ENCODE assay signal across 10 cellular contexts in the genomic region with DNA sequence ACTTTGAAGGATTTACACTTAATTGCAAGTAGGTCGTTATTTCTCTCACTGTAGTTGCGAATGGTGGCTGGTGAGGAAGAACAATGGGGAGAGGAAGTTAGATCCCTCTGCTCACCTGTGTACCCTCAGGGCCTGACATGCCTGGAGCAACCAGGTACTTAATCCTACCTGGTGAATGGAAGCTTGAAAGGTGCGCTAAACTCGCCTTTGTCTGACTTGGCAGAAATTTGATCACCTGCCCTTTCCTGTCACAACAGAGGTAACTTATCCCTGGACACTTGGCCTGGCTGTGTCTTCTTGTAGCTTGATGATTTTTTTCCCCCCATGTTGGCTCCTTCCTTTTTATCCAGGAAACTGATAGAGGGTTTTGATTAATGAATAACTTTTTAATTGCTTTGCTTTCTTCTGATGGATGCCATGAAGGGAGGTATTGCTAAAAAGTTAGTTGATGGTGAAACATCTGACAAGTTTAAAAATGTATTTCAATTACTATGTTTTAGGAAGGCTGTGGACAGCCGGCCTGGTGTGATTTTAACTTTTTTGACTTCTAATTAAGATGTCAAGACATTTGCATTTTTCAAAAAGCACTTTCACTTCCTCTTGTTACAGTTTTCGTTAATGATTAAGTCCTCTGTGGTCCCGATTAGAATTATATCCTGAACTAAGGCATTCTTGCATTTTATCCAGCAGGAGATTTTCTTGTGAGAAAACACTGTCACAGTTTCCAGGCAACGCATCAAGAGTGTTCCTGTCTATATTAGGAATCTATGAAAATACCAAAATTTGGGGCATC. TPM values are rescaled to one million over a fixed set of nuclear protein-coding genes. Genes with fewer than 3 reads are reported as not detected.
DNase-seq lines count a peak whose midpoint lies in the region; ATAC-seq lines count a peak whose summit lies in the region.
"Had no signal": no experiment of that assay in that cellular context is flagged by ENCODE, and none has a peak within 500 bp of the region (broad histone marks: within the 10 kb centered on the region; RNA-seq: fewer than 3 reads in every experiment).

No MANE protein-coding gene starts in this region.

- DNase-seq in germinal center (ENCODE audit: low spot score) (peak; percentile 22), mesenteric fat pad (ENCODE audit: low spot score) (no peak), aorta (no peak), NK-92 (lab: John Stamatoyannopoulos, UW; ENCODE audit: unreplicated experiment) (no peak), SIG-M5 treated with dmso at 0.1 percent for 504 hours (lab: John Stamatoyannopoulos, UW; ENCODE audit: unreplicated experiment) (no peak)
- DNase-seq: EL had no signal

- no peaks in the 10 kb centered on the region for H3K4me1 ChIP-seq in aorta (ENCODE audit: control insufficient read depth in 1 of 2, insufficient read depth in 2 of 2, low read length in 2 of 2)

- H3K27me3 ChIP-seq in aorta (ENCODE audit: control insufficient read depth in 1 of 2, insufficient read depth in 2 of 2, low read length in 1 of 2), result no peaks in the 10 kb centered on the region

- H3K27ac ChIP-seq in aorta (ENCODE audit: low read depth in 1 of 2, low read length in 2 of 2), result no peak overlapping the region
- H3K27ac ChIP-seq: neutrophil had no signal

- intact Hi-C loops in aorta (cut with DNase I), result no loop called here

- H3K36me3 ChIP-seq in aorta (ENCODE audit: control insufficient read depth in 1 of 2, insufficient read depth in 2 of 2, low read length in 1 of 2), result no peaks in the 10 kb centered on the region
- H3K36me3 ChIP-seq: neutrophil had no signal

- H3K4me3 ChIP-seq in GM08714 (ENCODE audit: low read length) (peak overlapping the region; percentile 53; the same call in 1 of the 2 replicates), aorta (ENCODE audit: low read length in 2 of 2) (no peak overlapping the region)

- 50 to 56% methylated on average over 8 of the region's 8 CpGs for WGBS in aorta, 2 donors

- ATAC-seq in GM21576 (IDR thresholded peaks at IDR 0.05; ENCODE audit: unreplicated experiment), result peak; percentile 88
- ATAC-seq in HG03571 (IDR thresholded peaks at IDR 0.05; ENCODE audit: unreplicated experiment), result peak; percentile 86
- ATAC-seq in aorta (ENCODE audit: low FRiP score), result no peak

- H3K9me3 ChIP-seq in aorta (ENCODE audit: control insufficient read depth, low read length), result no peaks in the 10 kb centered on the region
- H3K9me3 ChIP-seq: neutrophil had no signal

RNA-seq across cellular contexts. Expression of gene SGPP2, which starts 9.2 kb away (rescaled TPM):
- total RNA-seq in mesenteric fat pad, result not detected
- under 1 TPM in 1 of 2 donors, not detected in 1; 0.54 TPM for total RNA-seq in aorta
- polyA plus RNA-seq in aorta, result 1 to 10 TPM in 1 of 2 donors, under 1 TPM in 1; 0.10 to 1.6 TPM
